In genomic region chr14:67532998-67533753, GRCh38 we compare ENCODE assay signal across 8 cellular contexts. TPM values are rescaled to one million over a fixed set of nuclear protein-coding genes. Genes with fewer than 3 reads are reported as not detected.
DNase-seq lines count a peak whose midpoint lies in the region; ATAC-seq and TF ChIP-seq lines count a peak whose summit lies in the region.

TSS of gene PLEKHH1 (plus strand) at chr14:67533290. CDS start at chr14:67541868, 8,578 bp downstream.

- intact Hi-C loops in activated CD4-positive, alpha-beta memory T cell treated with anti-CD3 and anti-CD28 coated beads for 36 hours (cut with micrococcal nuclease), result no loop called here
- intact Hi-C loops in lower lobe of right lung (cut with DNase I), result no loop called here

- H3K4me1 ChIP-seq in effector memory CD4-positive, alpha-beta T cell (ENCODE audit: control insufficient read depth, insufficient read depth, low read length, poor library complexity, severe bottlenecking), result no peaks in the 10 kb centered on the region
- peaks cover 15% of the 10 kb centered on the region for H3K4me1 ChIP-seq in lower lobe of right lung

- CTCF ChIA-PET in activated CD4-positive, alpha-beta memory T cell treated with anti-CD3 and anti-CD28 coated beads for 36 hours (lab: Charles Lee), result interaction anchor here (0.6 to 1.7 kb wide), 6 partner anchors 38 to 1174 kb away, joined by 3 to 14 read pairs (median 4); partner anchors contain the start of genes ARG2 and ATP6V1D

- peak within 1 kb of the TSS; percentile 54 for H3K4me3 ChIP-seq in effector memory CD4-positive, alpha-beta T cell (ENCODE audit: insufficient read depth, low read depth, low read length, poor library complexity, severe bottlenecking)
- peak within 1 kb of the TSS; percentile 60 for H3K4me3 ChIP-seq in lower lobe of right lung

- no peaks in the 10 kb centered on the region for H3K36me3 Mint-ChIP-seq in activated CD4-positive, alpha-beta memory T cell treated with anti-CD3 and anti-CD28 coated beads for 36 hours

- no peak within 1 kb of the TSS for H3K27ac ChIP-seq in effector memory CD4-positive, alpha-beta T cell (ENCODE audit: insufficient read depth, low read length, poor library complexity, severe bottlenecking)
- peak within 1 kb of the TSS; percentile 2 for H3K27ac ChIP-seq in lower lobe of right lung

- no peak for TF ChIP-seq CTCF in lower lobe of right lung (IDR thresholded peaks at IDR 0.05)

- H3K27ac Mint-ChIP-seq in activated CD4-positive, alpha-beta memory T cell treated with anti-CD3 and anti-CD28 coated beads for 36 hours, result no peak within 1 kb of the TSS

- POLR2A ChIA-PET in activated CD4-positive, alpha-beta memory T cell treated with anti-CD3 and anti-CD28 coated beads for 36 hours (lab: Charles Lee), result interaction anchor here (0.6 kb wide), 1 partner anchor 233 kb away, joined by 3 read pairs; no protein-coding TSS in a partner anchor

- peaks cover 23% of the 10 kb centered on the region for H3K27me3 Mint-ChIP-seq in activated CD4-positive, alpha-beta memory T cell treated with anti-CD3 and anti-CD28 coated beads for 36 hours

- peaks cover 7% of the 10 kb centered on the region for H3K27me3 ChIP-seq in effector memory CD4-positive, alpha-beta T cell (replicated peaks; ENCODE audit: control insufficient read depth, insufficient read depth, low read length, poor library complexity, severe bottlenecking)
- H3K27me3 ChIP-seq in lower lobe of right lung (ENCODE audit: low read depth), result peaks cover 25% of the 10 kb centered on the region

- DNase-seq in DMS153 treated with DMSO at 0.1 percent for 48 hours (lab: John Stamatoyannopoulos, UW; ENCODE audit: unreplicated experiment) (peak; percentile 46), NCI-H2227 (lab: John Stamatoyannopoulos, UW; ENCODE audit: unreplicated experiment) (peak; percentile 74), lower lobe of right lung (peak; percentile 85)
- DNase-seq in activated CD4-positive, alpha-beta memory T cell treated with anti-CD3 and anti-CD28 coated beads for 36 hours, result peak; percentile 77
- DNase-seq in effector memory CD4-positive, alpha-beta T cell, result peak in 1 of 3 donors; percentile 15
- peak in 2 of 3 experiments; percentile 35 to 41 for DNase-seq in stimulated activated CD4-positive, alpha-beta T cell treated with anti-CD3 and anti-CD28 coated beads, TNF-alpha, amount 100 ng/mL, for 4 hours (ENCODE audit: low read depth in 3 of 3)

- peaks cover 4% of the 10 kb centered on the region for H3K4me1 Mint-ChIP-seq in activated CD4-positive, alpha-beta memory T cell treated with anti-CD3 and anti-CD28 coated beads for 36 hours (ENCODE audit: low read depth)

- H3K9me3 Mint-ChIP-seq in activated CD4-positive, alpha-beta memory T cell treated with anti-CD3 and anti-CD28 coated beads for 36 hours, result no peaks in the 10 kb centered on the region

- H3K4me3 Mint-ChIP-seq in activated CD4-positive, alpha-beta memory T cell treated with anti-CD3 and anti-CD28 coated beads for 36 hours, result peak within 1 kb of the TSS; percentile 64

- no peaks in the 10 kb centered on the region for H3K36me3 ChIP-seq in effector memory CD4-positive, alpha-beta T cell (ENCODE audit: control insufficient read depth, insufficient read depth, low read length)
- no peaks in the 10 kb centered on the region for H3K36me3 ChIP-seq in lower lobe of right lung

- H3K9me3 ChIP-seq in effector memory CD4-positive, alpha-beta T cell (ENCODE audit: control insufficient read depth, low read length), result no peaks in the 10 kb centered on the region
- no peaks in the 10 kb centered on the region for H3K9me3 ChIP-seq in lower lobe of right lung

- peak; percentile 77 for ATAC-seq in HG02678 (IDR thresholded peaks at IDR 0.05; ENCODE audit: unreplicated experiment)
- peak; percentile 89 to 91 for ATAC-seq in lower lobe of right lung
- no peak for ATAC-seq in GM18519 (IDR thresholded peaks at IDR 0.05; ENCODE audit: low FRiP score, unreplicated experiment)

RNA-seq across cellular contexts. Expression of gene PLEKHH1, which starts in this region (rescaled TPM):
- 1 to 10 TPM; 1.7 to 1.9 TPM for total RNA-seq in activated CD4-positive, alpha-beta memory T cell treated with anti-CD3 and anti-CD28 coated beads for 36 hours
- total RNA-seq in lower lobe of right lung, result 4.6 TPM
